Comparison of ENCODE assay signal across 8 cellular contexts in genomic region chr7:123557016-123557630, GRCh38. TPM values are rescaled to one million over a fixed set of nuclear protein-coding genes. Genes with fewer than 3 reads are reported as not detected.
DNase-seq lines count a peak whose midpoint lies in the region; ATAC-seq and TF ChIP-seq lines count a peak whose summit lies in the region.

No MANE protein-coding gene starts in this region.

- no peak for ATAC-seq in CD4-positive, CD25-positive, alpha-beta regulatory T cell (ENCODE audit: low read depth in 2 of 2)
- ATAC-seq in HCT116: peak; percentile 23
- ATAC-seq in right cardiac atrium: peak; percentile 4 to 12

- H3K36me3 Mint-ChIP-seq in CD4-positive, CD25-positive, alpha-beta regulatory T cell: peaks cover 15% of the 10 kb centered on the region

- CTCF ChIA-PET in HCT116 (lab: Charles Lee): interaction anchor here (1.1 to 1.2 kb wide), 2 partner anchors 20 to 62 kb away, joined by 3 read pairs; no protein-coding TSS in a partner anchor

- TSS peak; percentile 57 for BruUV-seq in HCT116 (replicated peaks; lab: Mats Ljungman, UMichigan)

- WGBS in right cardiac atrium: 2% methylated on average over 21 of the region's 21 CpGs

- intact Hi-C loops in HCT116 (cut with micrococcal nuclease): no loop called here
- intact Hi-C loops in right cardiac atrium (cut with DNase I): no loop called here

- H3K4me1 ChIP-seq in CD4-positive, CD25-positive, alpha-beta regulatory T cell (ENCODE audit: control insufficient read depth, insufficient read depth, low read length, poor library complexity, severe bottlenecking): peaks cover 31% of the 10 kb centered on the region
- H3K4me1 ChIP-seq in HCT116 (ENCODE audit: control insufficient read depth in 1 of 2, insufficient read depth in 2 of 2, low read length in 2 of 2) (peaks cover 5 to 12% of the 10 kb centered on the region in 2 experiments; a peak in 3 of 4 replicates), SJCRH30 (peaks cover 6% of the 10 kb centered on the region), right cardiac atrium (ENCODE audit: control insufficient read depth, insufficient read depth, low read length) (peaks cover 4% of the 10 kb centered on the region), subcutaneous abdominal adipose tissue (ENCODE audit: control insufficient read depth in 5 of 5, insufficient read depth in 5 of 5, low read length in 5 of 5) (peaks cover 0 to 24% (median 19%) of the 10 kb centered on the region in 5 donors)

- H3K27ac Mint-ChIP-seq in CD4-positive, CD25-positive, alpha-beta regulatory T cell: no peak overlapping the region

- peak overlapping the region; percentile 97 for H3K9ac ChIP-seq in HCT116 (ENCODE audit: low read length)
- H3K9ac ChIP-seq in subcutaneous abdominal adipose tissue (ENCODE audit: low read length in 5 of 5): peak overlapping the region; percentile 53 to 95 (median 93)

- no peaks in the 10 kb centered on the region for H4K20me1 ChIP-seq in HCT116 (ENCODE audit: insufficient read depth)

- H3K4me3 ChIP-seq in CD4-positive, CD25-positive, alpha-beta regulatory T cell (ENCODE audit: low read depth, low read length): peak overlapping the region; percentile 99
- peak overlapping the region; percentile 98 to 99 for H3K4me3 ChIP-seq in HCT116 (replicated peaks in 1 of 2; ENCODE audit: low read depth in 1 of 2, low read length in 2 of 2)
- peak overlapping the region; percentile 92 for H3K4me3 ChIP-seq in SJCRH30
- peak overlapping the region; percentile 89 for H3K4me3 ChIP-seq in right cardiac atrium (ENCODE audit: low read length)
- peak overlapping the region; percentile 82 to 99 (median 96) for H3K4me3 ChIP-seq in subcutaneous abdominal adipose tissue (ENCODE audit: low read depth in 1 of 5, low read length in 5 of 5)

- H2AFZ ChIP-seq in HCT116 (ENCODE audit: low read depth, low read length, poor library complexity, severe bottlenecking): peak overlapping the region; percentile 87

- peaks cover 13% of the 10 kb centered on the region for H3K27me3 Mint-ChIP-seq in CD4-positive, CD25-positive, alpha-beta regulatory T cell

- no peaks in the 10 kb centered on the region for H3K9me2 ChIP-seq in HCT116 (ENCODE audit: insufficient read depth)

- TF ChIP-seq CTCF in HCT116 (IDR thresholded peaks at IDR 0.05 in 2 of 3, conservative IDR thresholded peaks at IDR 0.05 in 1 of 3; ENCODE audit: borderline replicate concordance in 1 of 3, insufficient read depth in 1 of 3, low read depth in 2 of 3, low read length in 2 of 3): no peak

- H3K36me3 ChIP-seq in CD4-positive, CD25-positive, alpha-beta regulatory T cell (ENCODE audit: control insufficient read depth, insufficient read depth, low read length): peaks cover 21% of the 10 kb centered on the region
- H3K36me3 ChIP-seq in HCT116 (ENCODE audit: control insufficient read depth in 1 of 2, insufficient read depth in 2 of 2, low read length in 2 of 2) (peaks cover 3 to 6% of the 10 kb centered on the region in 2 experiments; a peak in 1 of 4 replicates), SJCRH30 (peaks cover 7% of the 10 kb centered on the region), subcutaneous abdominal adipose tissue (ENCODE audit: control insufficient read depth in 5 of 5, insufficient read depth in 5 of 5, low read length in 5 of 5) (peaks cover 0 to 13% (median 11%) of the 10 kb centered on the region in 5 donors)

- H3K4me1 Mint-ChIP-seq in CD4-positive, CD25-positive, alpha-beta regulatory T cell: peaks cover 12 to 17% (median 13%) of the 10 kb centered on the region in 4 donors

- no peak overlapping the region for H3K4me3 Mint-ChIP-seq in CD4-positive, CD25-positive, alpha-beta regulatory T cell

- TF ChIP-seq RAD21 in HCT116 (IDR thresholded peaks at IDR 0.05; ENCODE audit: low read depth): no peak

- POLR2A ChIA-PET in HCT116 (lab: Charles Lee): interaction anchor here (1.6 to 1.7 kb wide), 2 partner anchors 9 to 22 kb away, joined by 4 to 6 read pairs; partner anchors contain the start of gene IQUB

- no peaks in the 10 kb centered on the region for H3K9me3 ChIP-seq in CD4-positive, CD25-positive, alpha-beta regulatory T cell (ENCODE audit: control insufficient read depth in 2 of 2, low read length in 2 of 2)
- H3K9me3 ChIP-seq in HCT116 (ENCODE audit: control insufficient read depth in 1 of 2, insufficient read depth in 1 of 2, low read depth in 1 of 2, low read length in 2 of 2): no peaks in the 10 kb centered on the region
- no peaks in the 10 kb centered on the region for H3K9me3 ChIP-seq in SJCRH30 (replicated peaks)
- no peaks in the 10 kb centered on the region for H3K9me3 ChIP-seq in right cardiac atrium (ENCODE audit: control insufficient read depth, low read length)
- H3K9me3 ChIP-seq in subcutaneous abdominal adipose tissue (ENCODE audit: control insufficient read depth in 5 of 5, low read length in 5 of 5): no peaks in the 10 kb centered on the region

- RAD21 ChIA-PET in HCT116 (lab: Charles Lee; ENCODE audit: low non-redundant PET in 1 of 2, low total read pairs in 2 of 2, uncharacterized antibody in 2 of 2, unreplicated experiment in 2 of 2): no interaction called here

- H3K9me3 Mint-ChIP-seq in CD4-positive, CD25-positive, alpha-beta regulatory T cell: no peaks in the 10 kb centered on the region

- H3K79me2 ChIP-seq in HCT116 (ENCODE audit: insufficient read depth, low read length): peaks cover 37% of the 10 kb centered on the region

- peak in 1 of 3 donors; percentile 7 for DNase-seq in CD4-positive, CD25-positive, alpha-beta regulatory T cell
- DNase-seq in HCT116 (ENCODE audit: low read depth, low spot score): no peak
- DNase-seq in SJCRH30: no peak
- peak in 1 of 3 donors; percentile 18 for DNase-seq in right cardiac atrium
- no peak for DNase-seq in SHP77 treated with DMSO at 0.1 percent for 48 hours (lab: John Stamatoyannopoulos, UW)
- DNase-seq in ecto neural progenitor cell (ENCODE audit: low spot score): no peak
- DNase-seq in 8988T: no peak

- H3K4me2 ChIP-seq in HCT116 (ENCODE audit: low read length): peak overlapping the region; percentile 95

- peaks cover 2% of the 10 kb centered on the region for H3K27me3 ChIP-seq in CD4-positive, CD25-positive, alpha-beta regulatory T cell (ENCODE audit: control insufficient read depth, insufficient read depth, low read length)
- H3K27me3 ChIP-seq in HCT116 (ENCODE audit: insufficient read depth, low read length): no peaks in the 10 kb centered on the region
- no peaks in the 10 kb centered on the region for H3K27me3 ChIP-seq in SJCRH30
- no peaks in the 10 kb centered on the region for H3K27me3 ChIP-seq in right cardiac atrium (ENCODE audit: control insufficient read depth, insufficient read depth)
- no peaks in the 10 kb centered on the region for H3K27me3 ChIP-seq in subcutaneous abdominal adipose tissue (ENCODE audit: control insufficient read depth in 5 of 5, insufficient read depth in 4 of 5, low read length in 5 of 5)

- peak overlapping the region; percentile 84 for H3K27ac ChIP-seq in CD4-positive, CD25-positive, alpha-beta regulatory T cell (ENCODE audit: insufficient read depth, low read length, poor library complexity, severe bottlenecking)
- H3K27ac ChIP-seq in HCT116 (ENCODE audit: low read depth, low read length) (peak overlapping the region; percentile 36), SJCRH30 (peak overlapping the region; percentile 94), right cardiac atrium (ENCODE audit: low read length) (peak overlapping the region; percentile 91), subcutaneous abdominal adipose tissue (ENCODE audit: low read depth, low read length) (peak overlapping the region; percentile 84)

- TF ChIP-seq POLR2A in HCT116 (IDR thresholded peaks at IDR 0.05; ENCODE audit: borderline replicate concordance, extremely low read depth, insufficient read depth, insufficient read length): no peak

TF ChIP-seq in HCT116, 20 proteins besides CTCF, POLR2A, EP300 and RAD21 (continues in another document):
- no peak for TF ChIP-seq SIN3A (IDR thresholded peaks at IDR 0.05; ENCODE audit: low read depth)

RNA-seq across cellular contexts. Expression of gene NDUFA5, which starts 0.5 kb away (rescaled TPM):
- 50.3 TPM for total RNA-seq in CD4-positive, CD25-positive, alpha-beta regulatory T cell
- 10 to 100 TPM; 72.8 to 89.0 (median 80.6) TPM for polyA plus RNA-seq in CD4-positive, CD25-positive, alpha-beta regulatory T cell
- total RNA-seq in HCT116 (2021; ENCODE audit: unreplicated experiment): 64.2 TPM
- polyA plus RNA-seq in HCT116 (2012): 12.7 and 13.0 TPM in 2 replicates
- total RNA-seq in SJCRH30 (2014; rRNA removed; shearing (Covaris generic)): 94.0 and 105 TPM in 2 replicates
- total RNA-seq in right cardiac atrium: 100 to 1,000 TPM; 270 to 342 (median 313) TPM
- 375 TPM for polyA plus RNA-seq in right cardiac atrium

RNA-seq across cellular contexts. Expression of gene IQUB, which starts 22.7 kb away (rescaled TPM):
- not detected for total RNA-seq in CD4-positive, CD25-positive, alpha-beta regulatory T cell
- polyA plus RNA-seq in CD4-positive, CD25-positive, alpha-beta regulatory T cell: under 1 TPM in 1 of 4 donors, not detected in 3; 0.15 TPM
- total RNA-seq in HCT116 (2021; ENCODE audit: unreplicated experiment): 0.79 TPM
- polyA plus RNA-seq in HCT116 (2012): 0.12 and 0.22 TPM in 2 replicates
- 0.05 and 0.16 TPM in 2 replicates for total RNA-seq in SJCRH30 (2014; rRNA removed; shearing (Covaris generic))
- total RNA-seq in right cardiac atrium: under 1 TPM; 0.41 to 0.79 (median 0.62) TPM
- 0.07 TPM for polyA plus RNA-seq in right cardiac atrium

RNA-seq across cellular contexts. Expression of gene ASB15, which starts 44.5 kb away (rescaled TPM):
- total RNA-seq in CD4-positive, CD25-positive, alpha-beta regulatory T cell: not detected
- under 1 TPM in 1 of 4 donors, not detected in 3; 0.14 TPM for polyA plus RNA-seq in CD4-positive, CD25-positive, alpha-beta regulatory T cell
- total RNA-seq in HCT116 (2021; ENCODE audit: unreplicated experiment): not detected
- not detected in 2 replicates for polyA plus RNA-seq in HCT116 (2012)
- total RNA-seq in SJCRH30 (2014; rRNA removed; shearing (Covaris generic)): not detected in 2 replicates
- total RNA-seq in right cardiac atrium: 10 to 100 TPM; 15.6 to 56.7 (median 39.5) TPM
- 23.7 TPM for polyA plus RNA-seq in right cardiac atrium

Comparison
In these comparisons a context has a peak if more than half of its experiments do, and no peak if none do; other contexts are left out.
1. ATAC-seq: peak in HCT116 (single experiment) and right cardiac atrium (2 of 2); none in CD4-positive, CD25-positive, alpha-beta regulatory T cell (0 of 2).
2. H3K27ac ChIP-seq: peak in every context shown above with its lines; median percentile 94 in SJCRH30; 91 in right cardiac atrium; 84 in CD4-positive, CD25-positive, alpha-beta regulatory T cell; 84 in subcutaneous abdominal adipose tissue; 36 in HCT116.
3. RNA of gene ASB15, which starts 44.5 kb away (total RNA-seq): 15.6 to 56.7 TPM in right cardiac atrium; not detected in SJCRH30, not detected in CD4-positive, CD25-positive, alpha-beta regulatory T cell (single experiment) and not detected in HCT116 (single experiment); every median in the first group is over 10 times any median in the second.
4. Peak in every context shown above with its lines, with median percentiles within 50 percentile points of each other: H3K4me3 ChIP-seq.